Comparison of ENCODE assay signal across 3 cellular contexts in genomic region chr7:129245533-129245932, GRCh38.
TF ChIP-seq lines count a peak whose summit lies in the region.

No MANE protein-coding gene starts in this region.

TF ChIP-seq in SK-N-SH treated with all-trans-retinoic acid at 6 μM for 48 hours, 23 proteins besides CTCF, POLR2A, EP300 and RAD21:
- TF ChIP-seq PPARA (CRISPR knock-in tag; IDR thresholded peaks at IDR 0.05; ENCODE audit: borderline replicate concordance): no peak
- TF ChIP-seq GLIS3 (CRISPR knock-in tag; IDR thresholded peaks at IDR 0.05): no peak
- no peak for TF ChIP-seq BACH2 (CRISPR knock-in tag; IDR thresholded peaks at IDR 0.05; ENCODE audit: borderline replicate concordance)
- TF ChIP-seq TCF4 (CRISPR knock-in tag; IDR thresholded peaks at IDR 0.05; ENCODE audit: borderline replicate concordance): no peak
- TF ChIP-seq TOX (CRISPR knock-in tag; IDR thresholded peaks at IDR 0.05; ENCODE audit: borderline replicate concordance): no peak
- TF ChIP-seq ZNF8 (CRISPR knock-in tag; IDR thresholded peaks at IDR 0.05): peak; percentile 99

TF ChIP-seq in SK-N-SH, 30 proteins besides CTCF, POLR2A, EP300 and RAD21:
- TF ChIP-seq FOSL2 (IDR thresholded peaks at IDR 0.05; ENCODE audit: borderline replicate concordance, low read depth): no peak
- TF ChIP-seq NFIC (IDR thresholded peaks at IDR 0.05; ENCODE audit: borderline replicate concordance): no peak
- TF ChIP-seq POLR2AphosphoS5 (IDR thresholded peaks at IDR 0.05; ENCODE audit: low read depth, low read length): no peak
- no peak for TF ChIP-seq ELF1 (IDR thresholded peaks at IDR 0.05)
- TF ChIP-seq ZBTB33 (IDR thresholded peaks at IDR 0.05; ENCODE audit: borderline replicate concordance, low read depth): no peak
- TF ChIP-seq SIN3A (IDR thresholded peaks at IDR 0.05; ENCODE audit: borderline replicate concordance, low read depth, low read length): no peak
- TF ChIP-seq CHD2 (IDR thresholded peaks at IDR 0.05; ENCODE audit: low read length, partially characterized antibody): no peak
- TF ChIP-seq TCF12 (IDR thresholded peaks at IDR 0.05): no peak
- no peak for TF ChIP-seq YY1 (IDR thresholded peaks at IDR 0.05; ENCODE audit: low read depth)
- TF ChIP-seq RCOR1 (IDR thresholded peaks at IDR 0.05; ENCODE audit: low read length): no peak
- no peak for TF ChIP-seq TEAD4 (IDR thresholded peaks at IDR 0.05; ENCODE audit: borderline replicate concordance, insufficient read depth)
- TF ChIP-seq, protein P1, sequence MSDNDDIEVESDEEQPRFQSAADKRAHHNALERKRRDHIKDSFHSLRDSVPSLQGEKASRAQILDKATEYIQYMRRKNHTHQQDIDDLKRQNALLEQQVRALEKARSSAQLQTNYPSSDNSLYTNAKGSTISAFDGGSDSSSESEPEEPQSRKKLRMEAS (IDR thresholded peaks at IDR 0.05; ENCODE audit: low read depth): no peak
- TF ChIP-seq SMC3 (IDR thresholded peaks at IDR 0.05; ENCODE audit: low read depth, low read length): no peak
- TF ChIP-seq, protein P2, sequence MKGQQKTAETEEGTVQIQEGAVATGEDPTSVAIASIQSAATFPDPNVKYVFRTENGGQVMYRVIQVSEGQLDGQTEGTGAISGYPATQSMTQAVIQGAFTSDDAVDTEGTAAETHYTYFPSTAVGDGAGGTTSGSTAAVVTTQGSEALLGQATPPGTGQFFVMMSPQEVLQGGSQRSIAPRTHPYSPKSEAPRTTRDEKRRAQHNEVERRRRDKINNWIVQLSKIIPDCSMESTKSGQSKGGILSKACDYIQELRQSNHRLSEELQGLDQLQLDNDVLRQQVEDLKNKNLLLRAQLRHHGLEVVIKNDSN (IDR thresholded peaks at IDR 0.05; ENCODE audit: borderline replicate concordance, low read depth): no peak
- no peak for TF ChIP-seq REST (IDR thresholded peaks at IDR 0.05; ENCODE audit: low read depth, low read length)
- no peak for TF ChIP-seq RXRA (IDR thresholded peaks at IDR 0.05; ENCODE audit: borderline replicate concordance, low read depth)

TF ChIP-seq in K562, 482 proteins besides CTCF, POLR2A, EP300 and RAD21:
- TF ChIP-seq ADNP (tag; IDR thresholded peaks at IDR 0.05): 0 out of 2 replicates have a peak, but pooled peaks have one; percentile 8
- no peak for TF ChIP-seq ESRRA (IDR thresholded peaks at IDR 0.05; ENCODE audit: borderline replicate concordance, low read depth)
- no peak for TF ChIP-seq CTBP1 (IDR thresholded peaks at IDR 0.05; ENCODE audit: borderline replicate concordance)
- TF ChIP-seq ZNF146 (CRISPR knock-in tag; IDR thresholded peaks at IDR 0.05; ENCODE audit: unreplicated experiment): peak; percentile 79
- no peak for TF ChIP-seq ZNF23 (CRISPR knock-in tag; IDR thresholded peaks at IDR 0.05)
- TF ChIP-seq, protein P3, sequence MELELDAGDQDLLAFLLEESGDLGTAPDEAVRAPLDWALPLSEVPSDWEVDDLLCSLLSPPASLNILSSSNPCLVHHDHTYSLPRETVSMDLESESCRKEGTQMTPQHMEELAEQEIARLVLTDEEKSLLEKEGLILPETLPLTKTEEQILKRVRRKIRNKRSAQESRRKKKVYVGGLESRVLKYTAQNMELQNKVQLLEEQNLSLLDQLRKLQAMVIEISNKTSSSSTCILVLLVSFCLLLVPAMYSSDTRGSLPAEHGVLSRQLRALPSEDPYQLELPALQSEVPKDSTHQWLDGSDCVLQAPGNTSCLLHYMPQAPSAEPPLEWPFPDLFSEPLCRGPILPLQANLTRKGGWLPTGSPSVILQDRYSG (tag; conservative IDR thresholded peaks at IDR 0.05; ENCODE audit: low read depth): no peak
- peak; percentile 33 for TF ChIP-seq RBM25 (IDR thresholded peaks at IDR 0.05; ENCODE audit: low read depth, low read length, severe bottlenecking)
